ENCODE assay signal across 11 cellular contexts in genomic region chr15:31511707-31512310, GRCh38.
DNase-seq lines count a peak whose midpoint lies in the region; ATAC-seq and TF ChIP-seq lines count a peak whose summit lies in the region.
"Had no signal": no experiment of that assay in that cellular context is flagged by ENCODE, and none has a peak within 500 bp of the region (broad histone marks: within the 10 kb centered on the region; RNA-seq: fewer than 3 reads in every experiment).

No MANE protein-coding gene starts in this region.

- peak; percentile 25 for DNase-seq in activated gamma-delta T cell treated with Interleukin-2 at 50 U/mL for 16 hours
- DNase-seq in activated gamma-delta T cell (lab: John Stamatoyannopoulos, UW): no peak
- DNase-seq in activated effector memory CD4-positive, alpha-beta T cell treated with anti-CD3 and anti-CD28 coated beads, Interleukin-2, amount 50 U/mL, for 16 hours: peak; percentile 78
- DNase-seq in naive thymus-derived CD8-positive, alpha-beta T cell: peak in 8 of 10 donors; percentile 29 to 73 (median 42)
- no peak for DNase-seq in type B pancreatic cell (ENCODE audit: extremely low spot score, unreplicated experiment)
- no peak for DNase-seq in globus pallidus (ENCODE audit: low spot score)
- no peak for DNase-seq in NCI-H2196 (lab: John Stamatoyannopoulos, UW; ENCODE audit: unreplicated experiment)
- DNase-seq: mucosa of descending colon, NCI-H774 had no signal

- peak in 1 of 2 donors; percentile 65 for ATAC-seq in naive thymus-derived CD8-positive, alpha-beta T cell
- no peak for ATAC-seq in HG02798 (IDR thresholded peaks at IDR 0.05; ENCODE audit: poor library complexity, unreplicated experiment)
- ATAC-seq: mucosa of descending colon, SK-N-SH treated with all-trans-retinoic acid at 6 μM for 48 hours had no signal

- peak overlapping the region in 2 of 10 donors; percentile 8 to 9 for H3K4me3 Mint-ChIP-seq in naive thymus-derived CD8-positive, alpha-beta T cell
- H3K4me3 Mint-ChIP-seq in type B pancreatic cell: no peak overlapping the region

- H3K36me3 Mint-ChIP-seq in naive thymus-derived CD8-positive, alpha-beta T cell: no peaks in the 10 kb centered on the region
- H3K36me3 Mint-ChIP-seq in type B pancreatic cell: no peaks in the 10 kb centered on the region

- POLR2A ChIA-PET in naive thymus-derived CD8-positive, alpha-beta T cell (lab: Charles Lee): no interaction called here

- H3K27ac Mint-ChIP-seq in naive thymus-derived CD8-positive, alpha-beta T cell: peak overlapping the region in 3 of 10 donors; percentile 15 to 49 (median 48)
- H3K27ac Mint-ChIP-seq in type B pancreatic cell: peak overlapping the region; percentile 45

- peaks cover 4 to 24% (median 16%) of the 10 kb centered on the region in 5 donors for H3K27me3 Mint-ChIP-seq in naive thymus-derived CD8-positive, alpha-beta T cell
- no peaks in the 10 kb centered on the region for H3K27me3 Mint-ChIP-seq in type B pancreatic cell

- H3K9me3 Mint-ChIP-seq in naive thymus-derived CD8-positive, alpha-beta T cell: peaks cover 0 to 5% (median 0%) of the 10 kb centered on the region in 9 donors
- no peaks in the 10 kb centered on the region for H3K9me3 Mint-ChIP-seq in type B pancreatic cell

- TF ChIP-seq CTCF in type B pancreatic cell (conservative IDR thresholded peaks at IDR 0.05): no peak

- peaks cover 11 to 17% (median 13%) of the 10 kb centered on the region in 4 donors for H3K4me1 Mint-ChIP-seq in naive thymus-derived CD8-positive, alpha-beta T cell
- H3K4me1 Mint-ChIP-seq in type B pancreatic cell (ENCODE audit: unreplicated experiment): no peaks in the 10 kb centered on the region

Comparison
In these comparisons a context has a peak if more than half of its experiments do, and no peak if none do; other contexts are left out.
1. DNase-seq: peak in activated gamma-delta T cell treated with Interleukin-2 at 50 U/mL for 16 hours (single experiment), activated effector memory CD4-positive, alpha-beta T cell treated with anti-CD3 and anti-CD28 coated beads, Interleukin-2, amount 50 U/mL, for 16 hours (single experiment) and naive thymus-derived CD8-positive, alpha-beta T cell (8 of 10); none in activated gamma-delta T cell (single experiment), type B pancreatic cell (single experiment), globus pallidus (single experiment) and NCI-H2196 (single experiment).